Comparison of ENCODE assay signal across 33 cellular contexts in the genomic region with DNA sequence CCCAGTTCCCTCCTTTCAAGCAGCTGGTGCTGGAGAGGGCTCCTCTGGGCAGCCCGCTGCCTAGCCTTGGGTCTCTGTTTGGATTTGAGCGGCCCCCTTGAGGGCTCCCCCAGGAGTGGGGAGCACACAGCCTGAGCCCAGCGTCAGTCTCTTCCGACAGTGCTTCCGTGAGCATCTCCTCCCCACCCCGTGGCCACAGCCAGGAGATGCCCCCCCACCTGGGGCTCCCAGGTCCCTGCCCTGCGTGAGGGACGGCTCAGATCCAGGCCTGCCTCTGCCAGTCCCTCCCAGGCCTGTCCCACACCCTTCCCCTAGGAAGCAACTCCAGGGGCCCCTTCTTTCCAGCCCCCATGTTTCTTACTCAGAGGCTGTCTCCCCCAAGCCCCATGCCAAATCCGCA. TPM values are rescaled to one million over a fixed set of nuclear protein-coding genes. Genes with fewer than 3 reads are reported as not detected.
"Had no signal": no experiment of that assay in that cellular context is flagged by ENCODE, and none has a peak within 500 bp of the region (broad histone marks: within the 10 kb centered on the region; RNA-seq: fewer than 3 reads in every experiment).

No MANE protein-coding gene starts in this region.

- H3K9ac ChIP-seq: KMS-11 had no signal

- ATAC-seq: activated CD8-positive, alpha-beta T cell treated with anti-CD3 and anti-CD28 coated beads, Interleukin-2, amount 10 ng/mL, durations not matched to agents 7 days and 5 days; body of pancreas had no signal

- H3K9me3 Mint-ChIP-seq: activated CD4-positive, alpha-beta T cell treated with anti-CD3 and anti-CD28 coated beads, Interleukin-2, amount 10 ng/mL, durations not matched to agents 24 days and 14 days; activated naive CD4-positive, alpha-beta T cell treated with anti-CD3 and anti-CD28 coated beads, Interleukin-2, amount 50 U/mL, for 24 hours; activated naive CD8-positive, alpha-beta T cell treated with anti-CD3 and anti-CD28 coated beads, Interleukin-2, amount 10 ng/mL, durations not matched to agents 7 days and 5 days; activated T-cell treated with anti-CD3 and anti-CD28 coated beads, Interleukin-2, amount 50 U/mL, for 24 hours; activated T-helper 2 cell treated with anti-CD3 and anti-CD28 coated beads, Interferon-gamma antibody, Interleukin-2, Interleukin-4, amounts not matched to agents 10 μg/mL and 5 μg/mL and 100 μg/mL, durations not matched to agents 14 hours and 24 hours and 36 hours had no signal

- H3K9me3 ChIP-seq: body of pancreas, breast epithelium had no signal

- H3K27ac ChIP-seq: body of pancreas, breast epithelium, KMS-11, PC-9 had no signal

- H3K4me2 ChIP-seq: KMS-11, PC-9 had no signal

- H2AFZ ChIP-seq: PC-9 had no signal

- H3K27ac Mint-ChIP-seq: activated CD4-positive, alpha-beta T cell treated with anti-CD3 and anti-CD28 coated beads, Interleukin-2, amount 10 ng/mL, durations not matched to agents 24 days and 14 days; activated CD8-positive, alpha-beta T cell treated with anti-CD3 and anti-CD28 coated beads, Interleukin-2, amount 10 ng/mL, durations not matched to agents 7 days and 5 days; activated naive CD4-positive, alpha-beta T cell treated with anti-CD3 and anti-CD28 coated beads, Interleukin-2, amount 50 U/mL, for 24 hours; activated naive CD8-positive, alpha-beta T cell treated with anti-CD3 and anti-CD28 coated beads, Interleukin-2, amount 10 ng/mL, durations not matched to agents 7 days and 5 days; activated T-cell treated with anti-CD3 and anti-CD28 coated beads, Interleukin-2, amount 50 U/mL, for 24 hours; activated T-helper 2 cell treated with anti-CD3 and anti-CD28 coated beads, Interferon-gamma antibody, Interleukin-2, Interleukin-4, amounts not matched to agents 10 μg/mL and 5 μg/mL and 100 μg/mL, durations not matched to agents 14 hours and 24 hours and 36 hours had no signal

- H3K4me3 ChIP-seq: body of pancreas, breast epithelium, PC-9 had no signal

- DNase-seq: activated CD4-positive, alpha-beta T cell treated with anti-CD3 and anti-CD28 coated beads, Interleukin-2, amount 10 ng/mL, durations not matched to agents 24 days and 14 days; activated CD4-positive, alpha-beta T cell treated with anti-CD3 and anti-CD28 coated beads, Interleukin-2, amount 50 U/mL, for 4 hours; activated CD8-positive, alpha-beta T cell treated with anti-CD3 and anti-CD28 coated beads, Interleukin-2, amount 10 ng/mL, durations not matched to agents 7 days and 5 days; activated gamma-delta T cell; activated naive CD4-positive, alpha-beta T cell treated with Interleukin-2 at 50 U/mL for 16 hours; activated naive CD8-positive, alpha-beta T cell treated with anti-CD3 and anti-CD28 coated beads, Interleukin-2, amount 10 ng/mL, durations not matched to agents 7 days and 5 days; activated T-cell treated with anti-CD3 and anti-CD28 coated beads, Interleukin-2, amount 50 U/mL, for 24 hours; amygdala; body of pancreas; MM.1S; MV-4-11; NCI-H1092; NCI-H1436 treated with DMSO at 0.1 percent for 48 hours; NCI-H1694 treated with DMSO at 0.1 percent for 48 hours; NCI-H2029; NCI-H345; NCI-H526; NCI-H748 treated with DMSO at 0.1 percent for 48 hours; NK-92 treated with Interleukin-12 subunit alpha and Interleukin-12 subunit beta, amount 100 ng/mL, for 24 hours; PC-9; Right ventricle myocardium superior; T1000 had no signal

- FAIRE-seq: astrocyte, RCC 7860 had no signal

- H3K36me3 Mint-ChIP-seq: activated naive CD4-positive, alpha-beta T cell treated with anti-CD3 and anti-CD28 coated beads, Interleukin-2, amount 50 U/mL, for 24 hours; activated naive CD8-positive, alpha-beta T cell treated with anti-CD3 and anti-CD28 coated beads, Interleukin-2, amount 10 ng/mL, durations not matched to agents 7 days and 5 days had no signal

- H3K36me3 ChIP-seq: breast epithelium had no signal

- H3K4me3 Mint-ChIP-seq: activated CD4-positive, alpha-beta T cell treated with anti-CD3 and anti-CD28 coated beads, Interleukin-2, amount 10 ng/mL, durations not matched to agents 24 days and 14 days; activated CD8-positive, alpha-beta T cell treated with anti-CD3 and anti-CD28 coated beads, Interleukin-2, amount 10 ng/mL, durations not matched to agents 7 days and 5 days; activated naive CD8-positive, alpha-beta T cell treated with anti-CD3 and anti-CD28 coated beads, Interleukin-2, amount 10 ng/mL, durations not matched to agents 7 days and 5 days; activated T-cell treated with anti-CD3 and anti-CD28 coated beads, Interleukin-2, amount 50 U/mL, for 24 hours had no signal

RNA-seq across cellular contexts. Expression of a gene that starts 3.5 kb away (rescaled TPM):
- total RNA-seq: activated CD4-positive, alpha-beta T cell treated with anti-CD3 and anti-CD28 coated beads, Interleukin-2, amount 10 ng/mL, durations not matched to agents 24 days and 14 days; activated CD8-positive, alpha-beta T cell treated with anti-CD3 and anti-CD28 coated beads, Interleukin-2, amount 10 ng/mL, durations not matched to agents 7 days and 5 days; activated T-helper 2 cell treated with anti-CD3 and anti-CD28 coated beads, Interferon-gamma antibody, Interleukin-2, Interleukin-4, amounts not matched to agents 10 μg/mL and 5 μg/mL and 100 μg/mL, durations not matched to agents 14 hours and 24 hours and 36 hours; T-helper 1 cell treated with Interleukin-12 subunit alpha and Interleukin-12 subunit beta and Interleukin-4 antibody, amounts not matched to agents 30 ng/mL and 1 ng/mL, for 36 hours; T-helper 2 cell treated with Interferon-gamma antibody and Interleukin-4, amounts not matched to agents 100 ng/mL and 5 ng/mL, for 36 hours had no signal

RNA-seq across cellular contexts. Expression of a gene that starts 39.0 kb away (rescaled TPM):
- total RNA-seq: body of pancreas, cardiac septum, Right ventricle myocardium superior had no signal

RNA-seq across cellular contexts. Expression of a gene that starts 54.7 kb away (rescaled TPM):
- total RNA-seq: activated CD4-positive, alpha-beta T cell treated with anti-CD3 and anti-CD28 coated beads, Interleukin-2, amount 10 ng/mL, durations not matched to agents 24 days and 14 days; activated CD8-positive, alpha-beta T cell treated with anti-CD3 and anti-CD28 coated beads, Interleukin-2, amount 10 ng/mL, durations not matched to agents 7 days and 5 days; activated naive CD8-positive, alpha-beta T cell treated with anti-CD3 and anti-CD28 coated beads, Interleukin-2, amount 10 ng/mL, durations not matched to agents 7 days and 5 days; activated T-helper 2 cell treated with anti-CD3 and anti-CD28 coated beads, Interferon-gamma antibody, Interleukin-2, Interleukin-4, amounts not matched to agents 10 μg/mL and 5 μg/mL and 100 μg/mL, durations not matched to agents 14 hours and 24 hours and 36 hours; body of pancreas; LHCN-M2; NCI-H460; T-helper 1 cell treated with Interleukin-12 subunit alpha and Interleukin-12 subunit beta and Interleukin-4 antibody, amounts not matched to agents 30 ng/mL and 1 ng/mL, for 36 hours; T-helper 2 cell treated with Interferon-gamma antibody and Interleukin-4, amounts not matched to agents 100 ng/mL and 5 ng/mL, for 36 hours had no signal
